In the genomic region with DNA sequence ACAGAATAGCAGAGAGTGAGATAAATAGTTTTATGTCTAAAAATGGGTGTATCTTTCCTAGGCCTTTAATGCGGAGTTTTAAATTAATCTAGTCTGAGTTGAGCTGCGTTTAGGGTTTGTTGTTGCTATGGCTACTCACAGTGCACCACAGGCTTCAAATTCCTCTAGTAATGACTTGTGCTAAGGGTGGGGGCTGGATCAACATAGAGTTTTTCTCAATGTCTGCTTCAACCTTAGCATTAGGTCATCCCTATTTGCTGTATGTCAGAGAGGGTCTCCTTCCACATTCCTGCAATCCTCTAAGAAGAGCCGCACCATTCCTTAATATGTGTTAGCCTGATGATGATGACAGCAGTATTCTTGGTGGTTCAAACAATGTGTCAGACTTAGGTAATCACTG, we compare ENCODE assay signal across 31 cellular contexts.
DNase-seq lines count a peak whose midpoint lies in the region; ATAC-seq and TF ChIP-seq lines count a peak whose summit lies in the region.
"Had no signal": no experiment of that assay in that cellular context is flagged by ENCODE, and none has a peak within 500 bp of the region (broad histone marks: within the 10 kb centered on the region; RNA-seq: fewer than 3 reads in every experiment).

No MANE protein-coding gene starts in this region.

- WGBS in body of pancreas, 2 donors = 67 to 71% methylated on average over 3 of the region's 3 CpGs

- intact Hi-C loops in body of pancreas (cut with DNase I) = no loop called here

- DNase-seq in HT1080 (ENCODE audit: low read depth) (peak; percentile 6), body of pancreas (no peak), iPS-NIHi11 (ENCODE audit: low spot score) (peak; percentile 32), renal cortical epithelial cell (ENCODE audit: low read depth) (peak; percentile 57), WERI-Rb-1 (no peak), islet precursor cell (no peak), NCI-H1105 (lab: John Stamatoyannopoulos, UW) (no peak)
- no peak for DNase-seq in effector memory CD8-positive, alpha-beta T cell
- DNase-seq: activated CD4-positive, alpha-beta T cell treated with anti-CD3 and anti-CD28 coated beads, Interleukin-2, amount 50 U/mL, for 4 hours; activated CD4-positive, CD25-positive, alpha-beta regulatory T cell; activated naive CD4-positive, alpha-beta T cell treated with Interleukin-2 at 50 U/mL for 16 hours; C1 segment of cervical spinal cord; Caco-2; dermis blood vessel endothelial cell; DMS79; hypothalamus; Karpas-422; kidney; MV-4-11; NCI-H146; NCI-H446 treated with DMSO at 0.1 percent for 48 hours; PC-3; posterior cingulate gyrus; right lobe of liver; SHP77; stimulated activated CD4-positive, alpha-beta T cell treated with anti-CD3 and anti-CD28 coated beads, Interleukin-4, amount 100 ng/mL, for 4 hours; substantia nigra; upper lobe of right lung had no signal

- no peak for TF ChIP-seq CTCF in body of pancreas (IDR thresholded peaks at IDR 0.05)
- TF ChIP-seq CTCF in WERI-Rb-1 (IDR thresholded peaks at IDR 0.05; ENCODE audit: low read depth, low read length) = no peak

- H3K4me3 Mint-ChIP-seq in effector memory CD8-positive, alpha-beta T cell = no peak overlapping the region
- H3K4me3 Mint-ChIP-seq: stimulated activated memory B cell treated with anti-CD40 and anti-IgM and Interleukin-4, amounts not matched to agents 10 μg/mL and 1 μg/mL and 100 μg/mL, for 72 hours had no signal

- peaks cover 4 to 12% of the 10 kb centered on the region in 2 donors for H3K27me3 Mint-ChIP-seq in effector memory CD8-positive, alpha-beta T cell
- H3K27me3 Mint-ChIP-seq: stimulated activated memory B cell treated with anti-CD40 and anti-IgM and Interleukin-4, amounts not matched to agents 10 μg/mL and 1 μg/mL and 100 μg/mL, for 72 hours had no signal

- H3K36me3 ChIP-seq in body of pancreas (replicated peaks in 1 of 2; ENCODE audit: insufficient read depth in 1 of 2, low read depth in 2 of 2) (no peaks in the 10 kb centered on the region), WERI-Rb-1 (no peaks in the 10 kb centered on the region)
- H3K36me3 ChIP-seq: right lobe of liver, upper lobe of right lung had no signal

- peaks cover 0 to 4% of the 10 kb centered on the region in 2 donors for H3K9me3 Mint-ChIP-seq in effector memory CD8-positive, alpha-beta T cell
- H3K9me3 Mint-ChIP-seq: stimulated activated memory B cell treated with anti-CD40 and anti-IgM and Interleukin-4, amounts not matched to agents 10 μg/mL and 1 μg/mL and 100 μg/mL, for 72 hours had no signal

- H3K27ac Mint-ChIP-seq in effector memory CD8-positive, alpha-beta T cell = no peak overlapping the region
- H3K27ac Mint-ChIP-seq: stimulated activated memory B cell treated with anti-CD40 and anti-IgM and Interleukin-4, amounts not matched to agents 10 μg/mL and 1 μg/mL and 100 μg/mL, for 72 hours had no signal

- H3K27me3 ChIP-seq in body of pancreas (no peaks in the 10 kb centered on the region), WERI-Rb-1 (ENCODE audit: insufficient read depth, low read depth, severe bottlenecking) (no peaks in the 10 kb centered on the region)
- H3K27me3 ChIP-seq: right lobe of liver had no signal

- H3K4me1 Mint-ChIP-seq in effector memory CD8-positive, alpha-beta T cell (ENCODE audit: low read depth in 2 of 2) = no peaks in the 10 kb centered on the region
- H3K4me1 Mint-ChIP-seq: stimulated activated memory B cell treated with anti-CD40 and anti-IgM and Interleukin-4, amounts not matched to agents 10 μg/mL and 1 μg/mL and 100 μg/mL, for 72 hours had no signal

- H3K4me3 ChIP-seq in body of pancreas (no peak overlapping the region), WERI-Rb-1 (ENCODE audit: low read depth, low read length) (no peak overlapping the region)
- H3K4me3 ChIP-seq: lung, right lobe of liver, upper lobe of right lung had no signal

- H3K27ac ChIP-seq in body of pancreas = no peak overlapping the region
- no peak overlapping the region for H3K27ac ChIP-seq in WERI-Rb-1
- H3K27ac ChIP-seq: right lobe of liver, upper lobe of right lung had no signal

- H3K36me3 Mint-ChIP-seq in effector memory CD8-positive, alpha-beta T cell (ENCODE audit: insufficient read depth) = no peaks in the 10 kb centered on the region
- H3K36me3 Mint-ChIP-seq: stimulated activated memory B cell treated with anti-CD40 and anti-IgM and Interleukin-4, amounts not matched to agents 10 μg/mL and 1 μg/mL and 100 μg/mL, for 72 hours had no signal

- H3K9me3 ChIP-seq in body of pancreas (no peaks in the 10 kb centered on the region), WERI-Rb-1 (ENCODE audit: severe bottlenecking) (no peaks in the 10 kb centered on the region)
- H3K9me3 ChIP-seq: Caco-2, right lobe of liver, upper lobe of right lung had no signal

- peaks cover 31% of the 10 kb centered on the region for H3K4me1 ChIP-seq in body of pancreas
- H3K4me1 ChIP-seq: Caco-2, right lobe of liver, upper lobe of right lung had no signal

- TF ChIP-seq POLR2A in body of pancreas (IDR thresholded peaks at IDR 0.05) = no peak

- peak; percentile 40 for ATAC-seq in body of pancreas
- ATAC-seq in effector memory CD8-positive, alpha-beta T cell (replicated peaks) = no peak
- ATAC-seq: HCT116; PC-3; right lobe of liver; stimulated activated memory B cell treated with anti-CD40 and anti-IgM and Interleukin-4, amounts not matched to agents 10 μg/mL and 1 μg/mL and 100 μg/mL, for 72 hours; upper lobe of right lung had no signal

Comparison
In these comparisons a context has a peak if more than half of its experiments do, and no peak if none do; other contexts are left out.
1. DNase-seq: peak in HT1080 (single experiment), iPS-NIHi11 (single experiment) and renal cortical epithelial cell (single experiment); none in body of pancreas (0 of 4), WERI-Rb-1 (single experiment), islet precursor cell (single experiment), effector memory CD8-positive, alpha-beta T cell (0 of 3) and NCI-H1105 (single experiment).